ENCODE assay signal across 8 cellular contexts in the genomic region with DNA sequence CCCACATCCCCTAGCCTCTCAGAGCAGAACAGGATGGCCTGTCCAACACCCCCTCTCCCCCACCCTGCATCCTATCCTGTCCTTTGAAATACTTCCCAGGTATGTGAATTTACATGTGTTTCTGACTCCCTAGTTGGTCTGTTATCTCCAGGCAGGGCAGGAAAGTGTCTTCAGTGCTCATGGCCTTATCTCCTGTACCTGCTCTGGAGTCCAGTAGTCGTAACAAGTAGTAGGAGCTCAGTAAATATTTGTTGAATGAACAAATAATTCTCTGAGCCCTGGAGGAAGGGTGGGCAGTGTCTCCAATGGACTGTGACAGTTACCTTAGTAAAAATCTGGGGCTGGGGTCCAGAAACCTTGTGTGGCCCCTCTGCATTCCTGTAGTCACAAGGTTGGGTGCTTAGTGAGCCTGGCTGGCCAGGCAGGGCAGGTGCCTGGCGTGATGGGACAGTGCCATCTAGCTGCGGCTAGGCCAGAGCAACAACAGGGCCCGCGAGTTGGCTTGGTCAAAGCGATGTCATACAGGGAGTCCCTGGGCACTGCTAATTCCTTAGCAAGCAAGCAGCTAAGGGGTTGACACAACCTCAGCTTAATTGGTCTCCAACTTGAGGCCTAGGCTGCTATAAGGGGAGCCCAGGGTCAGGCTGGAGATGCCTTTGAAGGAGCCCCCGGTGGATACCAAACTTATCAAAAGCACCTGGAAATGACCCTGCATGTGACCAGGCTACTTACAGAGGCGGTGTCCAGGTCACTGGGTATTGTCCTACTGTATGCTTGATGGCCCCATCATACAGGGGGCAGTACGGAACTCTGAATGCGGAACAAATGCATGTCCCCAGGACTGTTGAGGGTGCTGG.
A peak's percentile ranks its signal among the peaks of the same experiment; 100 is the strongest.
DNase-seq lines count a peak whose midpoint lies in the region; FAIRE-seq and TF ChIP-seq lines count a peak whose summit lies in the region.

No MANE protein-coding gene starts in this region.

- H3K4me1 ChIP-seq in DOHH2 (ENCODE audit: control insufficient read depth, low read length) (no peaks in the 10 kb centered on the region), HAP-1 (no peaks in the 10 kb centered on the region)

- H3K36me3 ChIP-seq in DOHH2 (ENCODE audit: control insufficient read depth, low read length) (no peaks in the 10 kb centered on the region), HAP-1 (replicated peaks) (no peaks in the 10 kb centered on the region), bronchial epithelial cell (ENCODE audit: control insufficient read depth, insufficient read depth, low read length) (no peaks in the 10 kb centered on the region)

- H3K79me2 ChIP-seq in DOHH2 (ENCODE audit: control insufficient read depth, low read length), result no peaks in the 10 kb centered on the region

- in situ Hi-C loops in HAP-1 (cut with MboI; ENCODE audit: low sequenced_read_pairs), result loop anchor here (10.0 kb wide), 1 partner anchor 241 kb away; no protein-coding TSS in a partner anchor

- DNase-seq in HAP-1 (ENCODE audit: low spot score in 2 of 2) (peak; percentile 66 to 82), NCI-H1930 (lab: John Stamatoyannopoulos, UW) (peak; percentile 21 to 56), UCSD-AML1 (lab: John Stamatoyannopoulos, UW; ENCODE audit: unreplicated experiment) (peak; percentile 74), bronchial epithelial cell (ENCODE audit: low read depth) (peak; percentile 58), kidney glomerular epithelial cell (lab: John Stamatoyannopoulos, UW) (peak; percentile 61), NCI-H1048 (lab: John Stamatoyannopoulos, UW) (no peak)
- DNase-seq in stimulated activated CD4-positive, alpha-beta T cell treated with anti-CD3 and anti-CD28 coated beads, Interleukin-2, amount 100 ng/mL, for 24 hours, result peak; percentile 57 to 65

- no peak overlapping the region for H3K4me2 ChIP-seq in DOHH2 (ENCODE audit: low read length)

- no peaks in the 10 kb centered on the region for H3K9me2 ChIP-seq in DOHH2 (replicated peaks; ENCODE audit: control insufficient read depth, low read length)

- FAIRE-seq in bronchial epithelial cell (lab: Jason Lieb, UNC), result no peak

- H3K27ac ChIP-seq in DOHH2 (ENCODE audit: low read depth, low read length), result no peak overlapping the region

- H3F3A ChIP-seq in DOHH2 (ENCODE audit: control insufficient read depth, insufficient read depth), result no peaks in the 10 kb centered on the region

- H3K27me3 ChIP-seq in DOHH2 (ENCODE audit: control insufficient read depth, low read length), result peaks cover 7% of the 10 kb centered on the region
- H3K27me3 ChIP-seq in HAP-1 (ENCODE audit: low read depth), result peaks cover 25% of the 10 kb centered on the region
- no peaks in the 10 kb centered on the region for H3K27me3 ChIP-seq in bronchial epithelial cell (ENCODE audit: control insufficient read depth, insufficient read depth, low read length)

- H4K20me1 ChIP-seq in DOHH2 (ENCODE audit: control insufficient read depth, insufficient read depth, low read depth, low read length), result no peaks in the 10 kb centered on the region

- H3K4me3 ChIP-seq in DOHH2 (ENCODE audit: low read length) (no peak overlapping the region), HAP-1 (no peak overlapping the region), bronchial epithelial cell (ENCODE audit: low read depth, low read length) (no peak overlapping the region)

- H3K9me3 ChIP-seq in DOHH2 (ENCODE audit: control insufficient read depth, insufficient read depth, low read length), result no peaks in the 10 kb centered on the region
- H3K9me3 ChIP-seq in HAP-1, result peaks cover under 1% of the 10 kb centered on the region; the same call in 1 of the 2 replicates

- peak; percentile 82 for TF ChIP-seq CTCF in DOHH2 (IDR thresholded peaks at IDR 0.05; ENCODE audit: low read depth, low read length, poor library complexity, severe bottlenecking)
- peak; percentile 98 for TF ChIP-seq CTCF in bronchial epithelial cell (IDR thresholded peaks at IDR 0.05; ENCODE audit: insufficient read depth, low read length, severe bottlenecking)
